Comparison of ENCODE assay signal across 17 cellular contexts in the genomic region with DNA sequence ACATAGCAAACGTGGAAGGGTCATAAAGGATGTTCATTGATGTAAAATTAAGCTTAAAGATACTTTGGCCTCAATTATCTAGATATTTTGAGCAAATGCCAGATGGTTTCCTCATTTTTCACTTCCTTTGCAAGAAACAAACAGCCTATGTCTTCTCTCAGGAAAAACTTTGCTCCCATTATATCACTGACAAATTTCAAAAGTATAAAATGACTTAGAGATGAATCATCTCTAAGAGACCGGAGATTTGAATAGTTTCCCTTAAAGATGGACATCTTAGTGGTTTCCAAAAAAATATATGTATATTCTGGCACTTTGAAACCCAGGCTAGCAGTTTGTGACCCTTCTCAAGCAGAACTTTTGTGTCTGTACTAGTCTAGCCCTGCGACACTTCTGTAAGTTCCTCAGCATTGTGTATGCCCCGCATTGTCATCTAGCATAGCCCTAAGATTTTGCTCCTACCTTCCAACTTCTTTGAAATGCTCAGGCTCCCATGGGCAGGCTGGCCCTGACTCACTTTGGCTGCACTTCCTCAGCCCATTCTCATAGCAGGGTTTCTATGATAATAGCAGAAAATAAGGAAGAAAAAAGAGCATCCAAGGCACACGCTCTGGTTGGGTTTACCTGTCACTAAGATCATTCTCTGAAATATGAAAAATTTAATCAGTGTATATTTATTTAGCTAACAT. TPM values are rescaled to one million over a fixed set of nuclear protein-coding genes. Genes with fewer than 3 reads are reported as not detected.
A peak's percentile ranks its signal among the peaks of the same experiment; 100 is the strongest.
DNase-seq lines count a peak whose midpoint lies in the region; ATAC-seq, FAIRE-seq and TF ChIP-seq lines count a peak whose summit lies in the region.
"Had no signal": no experiment of that assay in that cellular context is flagged by ENCODE, and none has a peak within 500 bp of the region (broad histone marks: within the 10 kb centered on the region; RNA-seq: fewer than 3 reads in every experiment).

No MANE protein-coding gene starts in this region.

- no peaks in the 10 kb centered on the region for H3K36me3 Mint-ChIP-seq in nephron progenitor cell (ENCODE audit: low read depth)

- H3K27ac Mint-ChIP-seq in nephron progenitor cell = no peak overlapping the region

- FAIRE-seq in H54 (lab: Jason Lieb, UNC) = peak; percentile 41
- no peak for FAIRE-seq in urothelium cell line (lab: Jason Lieb, UNC)
- FAIRE-seq: RCC 7860 had no signal

- H3K4me1 Mint-ChIP-seq in nephron progenitor cell = no peaks in the 10 kb centered on the region

- H3K9me3 ChIP-seq in SK-N-SH = no peaks in the 10 kb centered on the region; the same call in 1 of the 2 replicates
- H3K9me3 ChIP-seq: MG63 had no signal

- H3K4me1 ChIP-seq in SK-N-SH (ENCODE audit: control insufficient read depth in 1 of 2, insufficient read depth in 2 of 2, low read depth in 1 of 2, low read length in 1 of 2) = no peaks in the 10 kb centered on the region; a peak in 1 of 4 replicates

- peaks cover 3% of the 10 kb centered on the region for H3K27me3 Mint-ChIP-seq in nephron progenitor cell (ENCODE audit: low read depth, poor library complexity)

- 16% methylated on average over 5 of the region's 5 CpGs for WGBS in SK-N-SH (ENCODE audit: low lambda C conversion rate)

- H3K9me3 Mint-ChIP-seq in nephron progenitor cell = no peaks in the 10 kb centered on the region

- H3K4me3 ChIP-seq in SK-N-SH (ENCODE audit: low read depth in 2 of 2, low read length in 1 of 2) (0 out of 4 replicates have a peak overlapping the region, but pooled peaks of 1 of the 2 experiments have one; percentile 11), choroid plexus epithelial cell (ENCODE audit: low read depth, low read length) (no peak overlapping the region)
- H3K4me3 ChIP-seq: MG63 had no signal

- H3F3A ChIP-seq in SK-N-SH (replicated peaks; ENCODE audit: insufficient read depth) = peaks cover 30% of the 10 kb centered on the region

- no peak for DNase-seq in H54 (ENCODE audit: insufficient read length, low spot score)
- no peak for DNase-seq in SK-N-SH
- peak; percentile 6 for DNase-seq in choroid plexus epithelial cell (ENCODE audit: low read depth)
- peak; percentile 17 for DNase-seq in urothelium cell line (ENCODE audit: low spot score)
- no peak for DNase-seq in nephron progenitor cell
- no peak for DNase-seq in cerebellum (ENCODE audit: low spot score)
- DNase-seq: COR-L47, DMS153, KG1, MG63, NCI-H1105, NCI-H187 had no signal

- no peak overlapping the region for H3K4me3 Mint-ChIP-seq in nephron progenitor cell

- TF ChIP-seq POLR2A in H54 (IDR thresholded peaks at IDR 0.05; ENCODE audit: low read depth, low read length) = no peak

- H4K20me1 ChIP-seq in SK-N-SH (ENCODE audit: insufficient read depth) = no peaks in the 10 kb centered on the region

- H3K9me2 ChIP-seq in SK-N-SH = no peaks in the 10 kb centered on the region

- H3K36me3 ChIP-seq in SK-N-SH (replicated peaks in 1 of 2; ENCODE audit: control insufficient read depth in 1 of 2, insufficient read depth in 2 of 2, low read length in 1 of 2) = no peaks in the 10 kb centered on the region
- H3K36me3 ChIP-seq: MG63 had no signal

- no peak for ATAC-seq in GM21447 (IDR thresholded peaks at IDR 0.05; ENCODE audit: unreplicated experiment)
- no peak for ATAC-seq in HG02870 (IDR thresholded peaks at IDR 0.05; ENCODE audit: unreplicated experiment)

- peak overlapping the region; percentile 72 for H3K4me2 ChIP-seq in SK-N-SH

- H2AFZ ChIP-seq in SK-N-SH (ENCODE audit: low read depth) = peak overlapping the region; percentile 74

- POLR2A ChIA-PET in SK-N-SH (lab: Yijun Ruan, JAX) = no interaction called here

- TF ChIP-seq EP300 in SK-N-SH (IDR thresholded peaks at IDR 0.05; ENCODE audit: borderline replicate concordance in 1 of 2, low read depth in 1 of 2, low read length in 1 of 2) = peak in 1 of 2 experiments; percentile 36; a peak in 1 of 4 replicates

- H3K27me3 ChIP-seq in SK-N-SH (ENCODE audit: insufficient read depth) = no peaks in the 10 kb centered on the region
- H3K27me3 ChIP-seq: MG63 had no signal

- TF ChIP-seq CTCF in SK-N-SH (IDR thresholded peaks at IDR 0.05) (no peak), choroid plexus epithelial cell (conservative IDR thresholded peaks at IDR 0.05; ENCODE audit: low read depth, low read length) (no peak), nephron progenitor cell (IDR thresholded peaks at IDR 0.05) (no peak)

- TF ChIP-seq RAD21 in SK-N-SH (IDR thresholded peaks at IDR 0.05; ENCODE audit: low read length) = no peak

- CTCF ChIA-PET in SK-N-SH (lab: Yijun Ruan, JAX) = no interaction called here

- H3K79me2 ChIP-seq in SK-N-SH (ENCODE audit: insufficient read depth) = no peaks in the 10 kb centered on the region

- peak overlapping the region; percentile 62 to 94; a peak in 3 of 4 replicates for H3K27ac ChIP-seq in SK-N-SH (ENCODE audit: low read depth in 2 of 2, low read length in 1 of 2)
- H3K27ac ChIP-seq: C4-2B had no signal

- peak overlapping the region; percentile 50; the same call in 1 of the 2 replicates for H3K9ac ChIP-seq in SK-N-SH

TF ChIP-seq in SK-N-SH, 30 proteins besides CTCF, POLR2A, EP300 and RAD21:
- TF ChIP-seq TCF12 (IDR thresholded peaks at IDR 0.05) = peak; percentile 62
- TF ChIP-seq USF1 (IDR thresholded peaks at IDR 0.05; ENCODE audit: borderline replicate concordance, low read depth) = no peak
- TF ChIP-seq, protein P1, sequence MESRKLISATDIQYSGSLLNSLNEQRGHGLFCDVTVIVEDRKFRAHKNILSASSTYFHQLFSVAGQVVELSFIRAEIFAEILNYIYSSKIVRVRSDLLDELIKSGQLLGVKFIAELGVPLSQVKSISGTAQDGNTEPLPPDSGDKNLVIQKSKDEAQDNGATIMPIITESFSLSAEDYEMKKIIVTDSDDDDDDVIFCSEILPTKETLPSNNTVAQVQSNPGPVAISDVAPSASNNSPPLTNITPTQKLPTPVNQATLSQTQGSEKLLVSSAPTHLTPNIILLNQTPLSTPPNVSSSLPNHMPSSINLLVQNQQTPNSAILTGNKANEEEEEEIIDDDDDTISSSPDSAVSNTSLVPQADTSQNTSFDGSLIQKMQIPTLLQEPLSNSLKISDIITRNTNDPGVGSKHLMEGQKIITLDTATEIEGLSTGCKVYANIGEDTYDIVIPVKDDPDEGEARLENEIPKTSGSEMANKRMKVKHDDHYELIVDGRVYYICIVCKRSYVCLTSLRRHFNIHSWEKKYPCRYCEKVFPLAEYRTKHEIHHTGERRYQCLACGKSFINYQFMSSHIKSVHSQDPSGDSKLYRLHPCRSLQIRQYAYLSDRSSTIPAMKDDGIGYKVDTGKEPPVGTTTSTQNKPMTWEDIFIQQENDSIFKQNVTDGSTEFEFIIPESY (IDR thresholded peaks at IDR 0.05; ENCODE audit: borderline replicate concordance, low read depth) = 0 out of 2 replicates have a peak, but pooled peaks have one; percentile 13
- TF ChIP-seq TEAD4 (IDR thresholded peaks at IDR 0.05; ENCODE audit: borderline replicate concordance, insufficient read depth) = peak; percentile 40; the same call in 1 of the 2 replicates
- TF ChIP-seq RXRA (IDR thresholded peaks at IDR 0.05; ENCODE audit: borderline replicate concordance, low read depth) = 0 out of 2 replicates have a peak, but pooled peaks have one; percentile 10
- TF ChIP-seq YY1 (IDR thresholded peaks at IDR 0.05; ENCODE audit: low read depth) = peak; percentile 40; the same call in 1 of the 2 replicates
- TF ChIP-seq, protein P2, sequence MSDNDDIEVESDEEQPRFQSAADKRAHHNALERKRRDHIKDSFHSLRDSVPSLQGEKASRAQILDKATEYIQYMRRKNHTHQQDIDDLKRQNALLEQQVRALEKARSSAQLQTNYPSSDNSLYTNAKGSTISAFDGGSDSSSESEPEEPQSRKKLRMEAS (IDR thresholded peaks at IDR 0.05; ENCODE audit: low read depth) = peak; percentile 42; the same call in 1 of the 2 replicates
- peak; percentile 34; the same call in 1 of the 2 replicates for TF ChIP-seq NFIC (IDR thresholded peaks at IDR 0.05; ENCODE audit: borderline replicate concordance)
- peak; percentile 11; the same call in 1 of the 2 replicates for TF ChIP-seq ELF1 (IDR thresholded peaks at IDR 0.05)
- peak; percentile 38 for TF ChIP-seq PBX3 (IDR thresholded peaks at IDR 0.05)
- TF ChIP-seq NRF1 (IDR thresholded peaks at IDR 0.05; ENCODE audit: low read depth, low read length) = no peak
- peak; percentile 47 for TF ChIP-seq FOSL2 (IDR thresholded peaks at IDR 0.05; ENCODE audit: borderline replicate concordance, low read depth)
- no peak for TF ChIP-seq FOXJ3 (CRISPR knock-in tag; IDR thresholded peaks at IDR 0.05)
- peak; percentile 59 for TF ChIP-seq JUND (IDR thresholded peaks at IDR 0.05)
TF ChIP-seq in SK-N-SH: peak in this region for 11.

RNA-seq across cellular contexts. Expression of gene POU3F2, which starts 25.7 kb away (rescaled TPM):
- polyA plus RNA-seq in SK-N-SH (2012; rRNA removed) = 0.93 and 1.0 TPM in 2 replicates
- 0.92 and 1.1 TPM in 2 replicates for polyA plus RNA-seq in SK-N-SH (2012; cell fraction: cytosol; rRNA removed)
- polyA plus RNA-seq in SK-N-SH (2012; cell fraction: nucleus; rRNA removed) = 0.89 and 1.0 TPM in 2 replicates
- 27.4 TPM for total RNA-seq in cerebellum
- total RNA-seq: NCI-H460 had no signal

Comparison
In these comparisons a context has a peak if more than half of its experiments do, and no peak if none do; other contexts are left out.
1. DNase-seq: peak in choroid plexus epithelial cell (single experiment) and urothelium cell line (single experiment); none in H54 (single experiment), SK-N-SH (single experiment), nephron progenitor cell (single experiment) and cerebellum (single experiment).